23 cellular contexts compared by ENCODE assay signal in genomic region chr5:51271261-51271660, GRCh38.
DNase-seq lines count a peak whose midpoint lies in the region; FAIRE-seq and TF ChIP-seq lines count a peak whose summit lies in the region.
"Had no signal": no experiment of that assay in that cellular context is flagged by ENCODE, and none has a peak within 500 bp of the region (broad histone marks: within the 10 kb centered on the region; RNA-seq: fewer than 3 reads in every experiment).

No MANE protein-coding gene starts in this region.

- no peak overlapping the region for H3K9ac ChIP-seq in mesendoderm (ENCODE audit: low read length)
- no peak overlapping the region for H3K9ac ChIP-seq in kidney (ENCODE audit: low read length in 2 of 2)
- H3K9ac ChIP-seq: BLaER1 treated with 17β-estradiol and CSF1 and Interleukin-3, amounts not matched to agents 10 nM and 100 nM had no signal

- TF ChIP-seq CTCF in A673 (conservative IDR thresholded peaks at IDR 0.05; ENCODE audit: low read depth, low read length) (no peak), kidney (IDR thresholded peaks at IDR 0.05; ENCODE audit: borderline replicate concordance, extremely low read depth, insufficient read depth) (no peak), coronary artery (IDR thresholded peaks at IDR 0.05) (no peak)

- TSS peak; percentile 54 for BruUV-seq in A673 (replicated peaks; lab: Mats Ljungman, UMichigan)

- H3K36me3 ChIP-seq in A673 (ENCODE audit: insufficient read depth, low read length, poor library complexity, severe bottlenecking): no peaks in the 10 kb centered on the region
- H3K36me3 ChIP-seq in mesendoderm (ENCODE audit: control insufficient read depth, insufficient read depth, low read length): no peaks in the 10 kb centered on the region
- H3K36me3 ChIP-seq in kidney (ENCODE audit: control insufficient read depth in 1 of 2, insufficient read depth in 2 of 2, low read length in 2 of 2): no peaks in the 10 kb centered on the region
- H3K36me3 ChIP-seq: BE2C; BLaER1 treated with 17β-estradiol and CSF1 and Interleukin-3, amounts not matched to agents 10 nM and 100 nM had no signal

- no peak overlapping the region for H3K56ac ChIP-seq in mesendoderm (ENCODE audit: low read length)

- no peak overlapping the region for H3K18ac ChIP-seq in mesendoderm (ENCODE audit: low read length)

- no peak overlapping the region for H3K4me2 ChIP-seq in mesendoderm (ENCODE audit: low read length)
- H3K4me2 ChIP-seq: BLaER1 treated with 17β-estradiol and CSF1 and Interleukin-3, amounts not matched to agents 10 nM and 100 nM had no signal

- FAIRE-seq in kidney (lab: Jason Lieb, UNC): no peak
- FAIRE-seq: A204.1, G401.6, GM12892 had no signal

- peak; percentile 80 for DNase-seq in A673 (ENCODE audit: low spot score)
- DNase-seq in NCI-H146 (lab: John Stamatoyannopoulos, UW): peak; percentile 70
- peak; percentile 51 for DNase-seq in cerebellar cortex (ENCODE audit: low spot score)
- peak; percentile 6 for DNase-seq in mesendoderm
- DNase-seq in kidney: no peak
- DNase-seq in C1 segment of cervical spinal cord (lab: John Stamatoyannopoulos, UW): no peak
- DNase-seq in coronary artery (ENCODE audit: low spot score): no peak
- DNase-seq: ACHN; AML-193; BE2C; Calu3; CD4-positive, alpha-beta memory T cell; COR-L47; DMS53; DMS79 treated with DMSO at 0.1 percent for 48 hours; GOT3; H7; HCEC 1CT had no signal

- H3K9me3 ChIP-seq in A673 (ENCODE audit: low read depth, low read length, poor library complexity, severe bottlenecking) (no peaks in the 10 kb centered on the region), kidney (ENCODE audit: control insufficient read depth in 1 of 2, low read length in 2 of 2) (no peaks in the 10 kb centered on the region)
- H3K9me3 ChIP-seq: BE2C; BLaER1 treated with 17β-estradiol and CSF1 and Interleukin-3, amounts not matched to agents 10 nM and 100 nM had no signal

- no peak overlapping the region for H2BK5ac ChIP-seq in mesendoderm (ENCODE audit: low read length)

- H3K79me2 ChIP-seq in mesendoderm (ENCODE audit: control insufficient read depth, insufficient read depth, low read length): no peaks in the 10 kb centered on the region

- H3K4me1 ChIP-seq in A673 (ENCODE audit: insufficient read depth, low read length, poor library complexity, severe bottlenecking) (no peaks in the 10 kb centered on the region), mesendoderm (ENCODE audit: control insufficient read depth, low read depth, low read length) (peaks cover 2% of the 10 kb centered on the region), kidney (ENCODE audit: control insufficient read depth in 1 of 2, insufficient read depth in 1 of 2, low read depth in 1 of 2, low read length in 2 of 2) (no peaks in the 10 kb centered on the region)
- H3K4me1 ChIP-seq: BE2C; BLaER1 treated with 17β-estradiol and CSF1 and Interleukin-3, amounts not matched to agents 10 nM and 100 nM had no signal

- no peak overlapping the region for H2AK5ac ChIP-seq in mesendoderm (ENCODE audit: low read length)

- no peak overlapping the region for H3K4me3 ChIP-seq in A673 (ENCODE audit: low read depth, low read length, poor library complexity, severe bottlenecking)
- no peak overlapping the region for H3K4me3 ChIP-seq in mesendoderm (ENCODE audit: low read length)
- H3K4me3 ChIP-seq in kidney (ENCODE audit: low read length in 2 of 2): no peak overlapping the region
- H3K4me3 ChIP-seq in coronary artery: no peak overlapping the region
- H3K4me3 ChIP-seq: BLaER1 treated with 17β-estradiol and CSF1 and Interleukin-3, amounts not matched to agents 10 nM and 100 nM had no signal

- intact Hi-C loops in A673 (cut with micrococcal nuclease; ENCODE audit: unreplicated experiment): loop anchor here (5.0 kb wide), 1 partner anchor 309 kb away; no protein-coding TSS in a partner anchor
- intact Hi-C loops in kidney (cut with DNase I): no loop called here

- POLR2A ChIA-PET in A673 (lab: Charles Lee; ENCODE audit: low non-redundant PET): no interaction called here

- no peak overlapping the region for H4K8ac ChIP-seq in mesendoderm (ENCODE audit: low read depth, low read length)

- no CpG with 5 or more reads among the region's 6 CpGs for WGBS in mesendoderm (ENCODE audit: extremely low coverage, insufficient coverage, low lambda C conversion rate)

- no peak overlapping the region for H4K5ac ChIP-seq in mesendoderm (ENCODE audit: low read length)

- no peak overlapping the region for H3K4ac ChIP-seq in mesendoderm (ENCODE audit: low read depth, low read length)

- H3K27me3 ChIP-seq in A673 (replicated peaks; ENCODE audit: insufficient read depth, low read depth, low read length, poor library complexity): no peaks in the 10 kb centered on the region
- no peaks in the 10 kb centered on the region for H3K27me3 ChIP-seq in mesendoderm (ENCODE audit: insufficient read depth, low read length, poor library complexity)
- H3K27me3 ChIP-seq: BE2C; BLaER1 treated with 17β-estradiol and CSF1 and Interleukin-3, amounts not matched to agents 10 nM and 100 nM had no signal

- no peak overlapping the region for H2BK15ac ChIP-seq in mesendoderm (replicated peaks; ENCODE audit: low read depth)

- H3K23ac ChIP-seq in mesendoderm (ENCODE audit: low read length): no peak overlapping the region

- CTCF ChIA-PET in A673 (lab: Charles Lee): no interaction called here

- no peak overlapping the region for H2BK120ac ChIP-seq in mesendoderm (ENCODE audit: low read depth, low read length)

- H3K79me1 ChIP-seq in mesendoderm (ENCODE audit: low read length): no peaks in the 10 kb centered on the region

- H3K27ac ChIP-seq in A673 (ENCODE audit: low read depth, low read length, poor library complexity, severe bottlenecking) (no peak overlapping the region), mesendoderm (ENCODE audit: low read depth, low read length) (no peak overlapping the region), kidney (ENCODE audit: low read depth in 2 of 2, low read length in 2 of 2) (no peak overlapping the region), coronary artery (no peak overlapping the region)
- H3K27ac ChIP-seq: 22Rv1; BLaER1 treated with 17β-estradiol and CSF1 and Interleukin-3, amounts not matched to agents 10 nM and 100 nM had no signal

Comparison
In these comparisons a context has a peak if more than half of its experiments do, and no peak if none do; other contexts are left out.
1. DNase-seq: peak in A673 (single experiment), NCI-H146 (single experiment), cerebellar cortex (single experiment) and mesendoderm (single experiment); none in kidney (single experiment), C1 segment of cervical spinal cord (0 of 14) and coronary artery (single experiment).